30 cellular contexts compared by ENCODE assay signal in genomic region chr1:44828841-44829440, GRCh38. TPM values are rescaled to one million over a fixed set of nuclear protein-coding genes. Genes with fewer than 3 reads are reported as not detected.
"Had no signal": no experiment of that assay in that cellular context is flagged by ENCODE, and none has a peak within 500 bp of the region (broad histone marks: within the 10 kb centered on the region; RNA-seq: fewer than 3 reads in every experiment).

No MANE protein-coding gene starts in this region.

- H3K36me3 Mint-ChIP-seq: activated naive CD4-positive, alpha-beta T cell treated with anti-CD3 and anti-CD28 coated beads, Interleukin-2, amount 50 U/mL, for 24 hours; T-cell had no signal

- H3K36me3 ChIP-seq: breast epithelium had no signal

- H3K9me3 Mint-ChIP-seq: activated CD4-positive, alpha-beta memory T cell treated with anti-CD3 and anti-CD28 coated beads, Interleukin-2, amount 10 ng/mL, durations not matched to agents 7 days and 5 days; activated naive CD4-positive, alpha-beta T cell treated with anti-CD3 and anti-CD28 coated beads, Interleukin-2, amount 50 U/mL, for 24 hours; activated T-cell treated with anti-CD3 and anti-CD28 coated beads, Interleukin-2, amount 50 U/mL, for 72 hours; activated T-helper 2 cell treated with anti-CD3 and anti-CD28 coated beads, Interferon-gamma antibody, Interleukin-2, Interleukin-4, amounts not matched to agents 10 μg/mL and 5 μg/mL and 100 μg/mL, durations not matched to agents 14 hours and 24 hours and 36 hours; T-cell had no signal

- H3K4me3 ChIP-seq: breast epithelium had no signal

- H3K9me3 ChIP-seq: breast epithelium had no signal

- H3K4me1 Mint-ChIP-seq: activated CD4-positive, alpha-beta memory T cell treated with anti-CD3 and anti-CD28 coated beads, Interleukin-2, amount 10 ng/mL, durations not matched to agents 7 days and 5 days; activated CD4-positive, alpha-beta T cell treated with anti-CD3 and anti-CD28 coated beads for 36 hours; activated naive CD4-positive, alpha-beta T cell treated with anti-CD3 and anti-CD28 coated beads, Interleukin-2, amount 50 U/mL, for 24 hours; T-cell had no signal

- H3K4me3 Mint-ChIP-seq: activated CD4-positive, alpha-beta memory T cell treated with anti-CD3 and anti-CD28 coated beads, Interleukin-2, amount 10 ng/mL, durations not matched to agents 7 days and 5 days; activated CD4-positive, alpha-beta T cell treated with anti-CD3 and anti-CD28 coated beads for 36 hours; activated naive CD4-positive, alpha-beta T cell treated with anti-CD3 and anti-CD28 coated beads, Interleukin-2, amount 50 U/mL, for 24 hours; activated T-cell treated with anti-CD3 and anti-CD28 coated beads, Interleukin-2, amount 50 U/mL, for 72 hours; T-cell had no signal

- H3K27ac ChIP-seq: breast epithelium, SK-N-MC, VCaP had no signal

- H3K27ac Mint-ChIP-seq: activated CD4-positive, alpha-beta memory T cell treated with anti-CD3 and anti-CD28 coated beads, Interleukin-2, amount 10 ng/mL, durations not matched to agents 7 days and 5 days; activated CD4-positive, alpha-beta T cell treated with anti-CD3 and anti-CD28 coated beads for 36 hours; activated naive CD4-positive, alpha-beta T cell treated with anti-CD3 and anti-CD28 coated beads, Interleukin-2, amount 50 U/mL, for 24 hours; activated T-cell treated with anti-CD3 and anti-CD28 coated beads, Interleukin-2, amount 50 U/mL, for 72 hours; activated T-helper 2 cell treated with anti-CD3 and anti-CD28 coated beads, Interferon-gamma antibody, Interleukin-2, Interleukin-4, amounts not matched to agents 10 μg/mL and 5 μg/mL and 100 μg/mL, durations not matched to agents 14 hours and 24 hours and 36 hours; T-cell had no signal

- ATAC-seq: activated CD4-positive, alpha-beta T cell treated with anti-CD3 and anti-CD28 coated beads for 36 hours; Panc1; Right ventricle myocardium inferior; T-cell had no signal

- DNase-seq: activated CD4-positive, alpha-beta memory T cell treated with anti-CD3 and anti-CD28 coated beads, Interleukin-2, amount 10 ng/mL, durations not matched to agents 7 days and 5 days; activated CD4-positive, alpha-beta T cell treated with anti-CD3 and anti-CD28 coated beads for 36 hours; activated CD4-positive, alpha-beta T cell treated with anti-CD3 and anti-CD28 coated beads, Interleukin-2, amount 50 U/mL, for 1 hour; activated CD4-positive, CD25-positive, alpha-beta regulatory T cell; activated naive CD4-positive, alpha-beta T cell; activated T-cell treated with anti-CD3 and anti-CD28 coated beads for 4 hours; activated T-cell treated with anti-CD3 and anti-CD28 coated beads, Interleukin-2, amount 50 U/mL, for 72 hours; caudate nucleus; KG1; NCI-H1048; NCI-H1930; NCI-H345; NCI-H510A; NCI-H526 treated with DMSO at 0.1 percent for 48 hours; NCI-H82; OCI-M1; RPMI8226; T-cell; T-helper 2 cell; T1000 had no signal

- H3K27me3 ChIP-seq: breast epithelium had no signal

- H3K4me1 ChIP-seq: breast epithelium had no signal

RNA-seq across cellular contexts. Expression of gene PTCH2, which starts 14.1 kb away (rescaled TPM):
- total RNA-seq: M059J had no signal

RNA-seq across cellular contexts. Expression of gene DYNLT4, which starts 21.8 kb away (rescaled TPM):
- total RNA-seq: activated CD8-positive, alpha-beta memory T cell treated with anti-CD3 and anti-CD28 coated beads for 36 hours; LHCN-M2 had no signal

RNA-seq across cellular contexts. Expression of gene BEST4, which starts 41.0 kb away (rescaled TPM):
- total RNA-seq: LHCN-M2, Right ventricle myocardium inferior had no signal
